ENCODE assay signal across 11 cellular contexts in genomic region chr1:13808729-13809131, GRCh38.
DNase-seq lines count a peak whose midpoint lies in the region; ATAC-seq, FAIRE-seq and TF ChIP-seq lines count a peak whose summit lies in the region.
"Had no signal": no experiment of that assay in that cellular context is flagged by ENCODE, and none has a peak within 500 bp of the region (broad histone marks: within the 10 kb centered on the region; RNA-seq: fewer than 3 reads in every experiment).

No MANE protein-coding gene starts in this region.

- TF ChIP-seq RAD21 in K562 (CRISPR knock-in tag; conservative IDR thresholded peaks at IDR 0.05 in 1 of 2, IDR thresholded peaks at IDR 0.05 in 1 of 2) = no peak

- no peak overlapping the region for H2AFZ ChIP-seq in K562 (ENCODE audit: low read depth, low read length)
- no peak overlapping the region for H2AFZ ChIP-seq in mesenchymal stem cell (ENCODE audit: low read depth, low read length)

- peaks cover 5% of the 10 kb centered on the region for H3K9me1 ChIP-seq in K562 (ENCODE audit: control insufficient read depth, insufficient read depth, low read length)

- WGBS in K562 (ENCODE audit: insufficient coverage, low coverage, missing lambda C conversion rate) = 0% methylated on average over 7 of the region's 7 CpGs
- WGBS in mesenchymal stem cell = 87% methylated on average over 7 of the region's 7 CpGs

- CTCF ChIA-PET in K562 (lab: Yijun Ruan, JAX; ENCODE audit: low intra/inter-chr PET ratio) = interaction anchor here (3.9 kb wide), 1 partner anchor 143 kb away, joined by 16 read pairs; no protein-coding TSS in a partner anchor

- no peak overlapping the region for H3K14ac ChIP-seq in mesenchymal stem cell (ENCODE audit: low read length in 2 of 2)

- H3K36me3 Mint-ChIP-seq in CD4-positive, CD25-positive, alpha-beta regulatory T cell = peaks cover 19% of the 10 kb centered on the region
- no peaks in the 10 kb centered on the region; the same call in 1 of the 2 replicates for H3K36me3 Mint-ChIP-seq in HFFc6 (ENCODE audit: low read depth)

- no peak overlapping the region for H3K18ac ChIP-seq in mesenchymal stem cell (ENCODE audit: low read depth in 1 of 2, low read length in 2 of 2)

- H3K36me3 ChIP-seq in CD4-positive, CD25-positive, alpha-beta regulatory T cell (ENCODE audit: control insufficient read depth, insufficient read depth, low read length) = no peaks in the 10 kb centered on the region
- H3K36me3 ChIP-seq in K562 (ENCODE audit: control insufficient read depth, insufficient read depth, low read length) = no peaks in the 10 kb centered on the region
- H3K36me3 ChIP-seq in mesenchymal stem cell (ENCODE audit: control insufficient read depth in 1 of 2, insufficient read depth in 2 of 2, low read depth in 1 of 2, low read length in 2 of 2) = no peaks in the 10 kb centered on the region
- H3K36me3 ChIP-seq in mucosa of descending colon (ENCODE audit: low read depth) = no peaks in the 10 kb centered on the region
- H3K36me3 ChIP-seq: vagina had no signal

- H3K9me3 Mint-ChIP-seq in CD4-positive, CD25-positive, alpha-beta regulatory T cell = no peaks in the 10 kb centered on the region
- H3K9me3 Mint-ChIP-seq in HFFc6 = no peaks in the 10 kb centered on the region

- no peak overlapping the region for H2AK5ac ChIP-seq in mesenchymal stem cell (ENCODE audit: low read length, severe bottlenecking)

- POLR2A ChIA-PET in K562 (lab: Yijun Ruan, JAX) = no interaction called here

- no peaks in the 10 kb centered on the region for H3K9me3 ChIP-seq in CD4-positive, CD25-positive, alpha-beta regulatory T cell (ENCODE audit: control insufficient read depth in 2 of 2, low read length in 2 of 2)
- H3K9me3 ChIP-seq in K562 (replicated peaks; ENCODE audit: control insufficient read depth, insufficient read depth, low read depth, low read length) (no peaks in the 10 kb centered on the region), mesenchymal stem cell (ENCODE audit: control insufficient read depth, low read length) (no peaks in the 10 kb centered on the region), mucosa of descending colon (no peaks in the 10 kb centered on the region)
- H3K9me3 ChIP-seq: vagina had no signal

- TF ChIP-seq CTCF in HFFc6 (IDR thresholded peaks at IDR 0.05) = no peak
- TF ChIP-seq CTCF in K562 (IDR thresholded peaks at IDR 0.05 in 2 of 3, conservative IDR thresholded peaks at IDR 0.05 in 1 of 3; ENCODE audit: insufficient read depth in 2 of 3, low read depth in 1 of 3, low read length in 3 of 3) = peak; percentile 34 to 44 (median 44); a peak in 5 of 6 replicates
- no peak for TF ChIP-seq CTCF in mucosa of descending colon (IDR thresholded peaks at IDR 0.05)

- no peaks in the 10 kb centered on the region for H3K79me2 ChIP-seq in K562 (ENCODE audit: control insufficient read depth, insufficient read depth, low read length)

- peak overlapping the region in 2 of 3 donors; percentile 47 to 81 for H3K27ac Mint-ChIP-seq in CD4-positive, CD25-positive, alpha-beta regulatory T cell
- no peak overlapping the region for H3K27ac Mint-ChIP-seq in HFFc6

- H3K27ac ChIP-seq in CD4-positive, CD25-positive, alpha-beta regulatory T cell (ENCODE audit: insufficient read depth, low read length, poor library complexity, severe bottlenecking) = no peak overlapping the region
- H3K27ac ChIP-seq in K562 (ENCODE audit: extremely low read depth, low read depth, low read length) (no peak overlapping the region), mesenchymal stem cell (ENCODE audit: low read length, poor library complexity, severe bottlenecking) (no peak overlapping the region)
- H3K27ac ChIP-seq: vagina had no signal

- DNase-seq in CD4-positive, CD25-positive, alpha-beta regulatory T cell = no peak
- DNase-seq in HFFc6 (peak; percentile 31), K562 (ENCODE audit: extremely low read depth in 1 of 4, low spot score in 3 of 4) (peak; percentile 86 to 92 (median 88)), mesenchymal stem cell (peak; percentile 22), mucosa of descending colon (no peak), NOMO-1 treated with dmso at 0.1 percent for 144 hours (lab: John Stamatoyannopoulos, UW; ENCODE audit: unreplicated experiment) (no peak)
- DNase-seq in central memory CD4-positive, alpha-beta T cell = no peak
- DNase-seq: NCI-H1436 had no signal

- no TSS peak for BruUV-seq in K562 (replicated peaks; lab: Mats Ljungman, UMichigan)

- no peak overlapping the region for H4K91ac ChIP-seq in mesenchymal stem cell (ENCODE audit: low read length)

- H2BK120ac ChIP-seq in mesenchymal stem cell (ENCODE audit: low read depth, low read length) = no peak overlapping the region

- H3K4me3 ChIP-seq in CD4-positive, CD25-positive, alpha-beta regulatory T cell (ENCODE audit: low read depth, low read length) = no peak overlapping the region
- H3K4me3 ChIP-seq in K562 (no peak overlapping the region), mesenchymal stem cell (ENCODE audit: insufficient read depth in 1 of 2, low read depth in 1 of 2, low read length in 2 of 2) (no peak overlapping the region), mucosa of descending colon (no peak overlapping the region)
- H3K4me3 ChIP-seq: vagina had no signal

- H4K8ac ChIP-seq in mesenchymal stem cell (ENCODE audit: low read length) = no peak overlapping the region

- peak; percentile 99 for FAIRE-seq in K562 (lab: Jason Lieb, UNC)
- FAIRE-seq: endothelial cell of umbilical vein had no signal

- H3K4ac ChIP-seq in mesenchymal stem cell (ENCODE audit: low read depth in 1 of 2, low read length in 2 of 2) = no peak overlapping the region

- H3K27me3 Mint-ChIP-seq in CD4-positive, CD25-positive, alpha-beta regulatory T cell = no peaks in the 10 kb centered on the region
- peaks cover 1% of the 10 kb centered on the region for H3K27me3 Mint-ChIP-seq in HFFc6 (ENCODE audit: insufficient read depth)

- in situ Hi-C loops in K562 (cut with MboI) = no loop called here

- H3K27me3 ChIP-seq in CD4-positive, CD25-positive, alpha-beta regulatory T cell (ENCODE audit: control insufficient read depth, insufficient read depth, low read length) = no peaks in the 10 kb centered on the region
- H3K27me3 ChIP-seq in K562 (ENCODE audit: control insufficient read depth in 2 of 2, insufficient read depth in 2 of 2, low read length in 2 of 2) (peaks cover 6 to 27% of the 10 kb centered on the region in 2 experiments; a peak in 4 of 5 replicates), mesenchymal stem cell (ENCODE audit: control insufficient read depth in 1 of 2, insufficient read depth in 1 of 2, low read length in 2 of 2) (no peaks in the 10 kb centered on the region)
- H3K27me3 ChIP-seq: vagina had no signal

- H2BK12ac ChIP-seq in mesenchymal stem cell (ENCODE audit: low read length in 2 of 2) = no peak overlapping the region

- H3K9ac ChIP-seq in K562 (ENCODE audit: insufficient read depth in 1 of 2, low read depth in 2 of 2, low read length in 2 of 2) (no peak overlapping the region), mesenchymal stem cell (ENCODE audit: low read length) (no peak overlapping the region)

- peaks cover 46% of the 10 kb centered on the region for H4K20me1 ChIP-seq in K562 (replicated peaks; ENCODE audit: control insufficient read depth, insufficient read depth, low read length)

- H3K4me2 ChIP-seq in K562 (ENCODE audit: insufficient read depth, low read length) (peak overlapping the region; percentile 36; the same call in 1 of the 2 replicates), mesenchymal stem cell (ENCODE audit: low read length, poor library complexity, severe bottlenecking) (no peak overlapping the region)

- H3K23ac ChIP-seq in mesenchymal stem cell (ENCODE audit: low read length in 2 of 2) = no peak overlapping the region

- no peak overlapping the region for H2BK15ac ChIP-seq in mesenchymal stem cell (ENCODE audit: low read depth, poor library complexity, severe bottlenecking)

- H3K4me1 Mint-ChIP-seq in CD4-positive, CD25-positive, alpha-beta regulatory T cell = peaks cover 0 to 43% (median 30%) of the 10 kb centered on the region in 4 donors
- peaks cover 14% of the 10 kb centered on the region for H3K4me1 Mint-ChIP-seq in HFFc6 (ENCODE audit: low read depth)

- TF ChIP-seq POLR2A in K562 (conservative IDR thresholded peaks at IDR 0.05) = no peak

- intact Hi-C loops in K562 (cut with micrococcal nuclease) (loop anchor here (2.0 kb wide), 1 partner anchor 144 kb away; no protein-coding TSS in a partner anchor), mucosa of descending colon (cut with DNase I, micrococcal nuclease) (loop anchor here in 1 of 2 donors (10.0 kb wide), 1 partner anchor 144 kb away; no protein-coding TSS in a partner anchor)

- H2BK5ac ChIP-seq in mesenchymal stem cell (ENCODE audit: low read depth, low read length, poor library complexity, severe bottlenecking) = no peak overlapping the region

- peak overlapping the region in 1 of 4 donors; percentile 63 for H3K4me3 Mint-ChIP-seq in CD4-positive, CD25-positive, alpha-beta regulatory T cell
- no peak overlapping the region for H3K4me3 Mint-ChIP-seq in HFFc6

- peaks cover 16% of the 10 kb centered on the region for H3K79me1 ChIP-seq in mesenchymal stem cell (replicated peaks; ENCODE audit: low read length, poor library complexity, severe bottlenecking)

- TF ChIP-seq EP300 in K562 (IDR thresholded peaks at IDR 0.05; ENCODE audit: low read length) = peak; percentile 77; the same call in 1 of the 2 replicates

- no peak for ATAC-seq in CD4-positive, CD25-positive, alpha-beta regulatory T cell (ENCODE audit: low read depth in 2 of 2)
- ATAC-seq in K562 (peak; percentile 86), mucosa of descending colon (no peak), HG03460 (IDR thresholded peaks at IDR 0.05; ENCODE audit: unreplicated experiment) (no peak)

- no peaks in the 10 kb centered on the region for H3K4me1 ChIP-seq in CD4-positive, CD25-positive, alpha-beta regulatory T cell (ENCODE audit: control insufficient read depth, insufficient read depth, low read length, poor library complexity, severe bottlenecking)
- H3K4me1 ChIP-seq in K562 (replicated peaks in 1 of 2; ENCODE audit: control insufficient read depth in 2 of 2, insufficient read depth in 2 of 2, low read length in 2 of 2) (peaks cover 23% of the 10 kb centered on the region in 2 experiments), mesenchymal stem cell (ENCODE audit: control insufficient read depth, insufficient read depth, low read depth, low read length) (peaks cover 8% of the 10 kb centered on the region), mucosa of descending colon (ENCODE audit: low read depth) (no peaks in the 10 kb centered on the region)

TF ChIP-seq in K562, 482 proteins besides CTCF, POLR2A, EP300 and RAD21 (continues in another document):
- peak; percentile 79; the same call in 1 of the 2 replicates for TF ChIP-seq STAT5A (IDR thresholded peaks at IDR 0.05; ENCODE audit: borderline replicate concordance, low read length)

Comparison
In these comparisons a context has a peak if more than half of its experiments do, and no peak if none do; other contexts are left out.
1. DNase-seq: peak in HFFc6 (single experiment), K562 (4 of 4) and mesenchymal stem cell (single experiment); none in CD4-positive, CD25-positive, alpha-beta regulatory T cell (0 of 3), mucosa of descending colon (0 of 3), central memory CD4-positive, alpha-beta T cell (single experiment) and NOMO-1 treated with dmso at 0.1 percent for 144 hours (single experiment).
2. CTCF ChIP-seq: peak in K562 (3 of 3); none in HFFc6 (single experiment) and mucosa of descending colon (single experiment).